27 cellular contexts compared by ENCODE assay signal in genomic region chr1:91005285-91005684, GRCh38.
"Had no signal": no experiment of that assay in that cellular context is flagged by ENCODE, and none has a peak within 500 bp of the region (broad histone marks: within the 10 kb centered on the region; RNA-seq: fewer than 3 reads in every experiment).

No MANE protein-coding gene starts in this region.

- ATAC-seq: activated naive CD8-positive, alpha-beta T cell treated with anti-CD3 and anti-CD28 coated beads, Interleukin-2, amount 50 U/mL, for 24 hours; left ventricle myocardium superior; naive thymus-derived CD8-positive, alpha-beta T cell; right cardiac atrium; WTC11 had no signal

- H3K27me3 ChIP-seq: esophagus squamous epithelium, spleen, suprapubic skin, tibial artery had no signal

- H3K4me3 ChIP-seq: esophagus squamous epithelium, spleen, suprapubic skin, tibial artery had no signal

- H3K4me3 Mint-ChIP-seq: activated CD4-positive, alpha-beta memory T cell treated with anti-CD3 and anti-CD28 coated beads, Interleukin-2, amount 10 ng/mL, durations not matched to agents 7 days and 5 days; activated CD4-positive, alpha-beta T cell treated with anti-CD3 and anti-CD28 coated beads, Interleukin-2, amount 10 ng/mL, durations not matched to agents 7 days and 5 days; activated naive CD8-positive, alpha-beta T cell treated with anti-CD3 and anti-CD28 coated beads, Interleukin-2, amount 50 U/mL, for 24 hours; activated T-cell treated with anti-CD3 and anti-CD28 coated beads, Interleukin-2, amount 50 U/mL, for 24 hours; WTC11 had no signal

- H3K27ac Mint-ChIP-seq: activated CD4-positive, alpha-beta memory T cell treated with anti-CD3 and anti-CD28 coated beads, Interleukin-2, amount 10 ng/mL, durations not matched to agents 7 days and 5 days; activated CD4-positive, alpha-beta T cell treated with anti-CD3 and anti-CD28 coated beads, Interleukin-2, amount 10 ng/mL, durations not matched to agents 7 days and 5 days; activated naive CD8-positive, alpha-beta T cell treated with anti-CD3 and anti-CD28 coated beads, Interleukin-2, amount 50 U/mL, for 24 hours; activated T-cell treated with anti-CD3 and anti-CD28 coated beads, Interleukin-2, amount 50 U/mL, for 24 hours had no signal

- H3K27ac ChIP-seq: epithelial cell of prostate, esophagus squamous epithelium, spleen, suprapubic skin, tibial artery had no signal

- DNase-seq: activated CD4-positive, alpha-beta memory T cell treated with anti-CD3 and anti-CD28 coated beads, Interleukin-2, amount 10 ng/mL, durations not matched to agents 7 days and 5 days; activated CD4-positive, alpha-beta T cell treated with anti-CD3 and anti-CD28 coated beads for 1 hour; activated CD4-positive, alpha-beta T cell treated with anti-CD3 and anti-CD28 coated beads, Interleukin-2, amount 10 ng/mL, durations not matched to agents 7 days and 5 days; activated CD8-positive, alpha-beta memory T cell treated with anti-CD3 and anti-CD28 coated beads, Interleukin-2, amount 50 U/mL, for 48 hours; activated effector memory CD4-positive, alpha-beta T cell treated with Interleukin-2 at 50 U/mL for 16 hours; activated naive CD4-positive, alpha-beta T cell treated with Interleukin-2 at 50 U/mL for 16 hours; activated naive CD8-positive, alpha-beta T cell treated with anti-CD3 and anti-CD28 coated beads, Interleukin-2, amount 50 U/mL, for 24 hours; activated T-cell treated with anti-CD3 and anti-CD28 coated beads, Interleukin-2, amount 50 U/mL, for 24 hours; amygdala; caudate nucleus; dermis blood vessel endothelial cell; effector CD8-positive, alpha-beta T cell; esophagus squamous epithelium; foreskin melanocyte; islet precursor cell; left ventricle myocardium superior; naive thymus-derived CD8-positive, alpha-beta T cell; posterior cingulate gyrus; right cardiac atrium; spleen; stimulated activated naive CD4-positive, alpha-beta T cell; SW 1271; T-helper 2 cell; tibial artery had no signal

- H3K27me3 Mint-ChIP-seq: activated CD4-positive, alpha-beta memory T cell treated with anti-CD3 and anti-CD28 coated beads, Interleukin-2, amount 10 ng/mL, durations not matched to agents 7 days and 5 days; activated CD4-positive, alpha-beta T cell treated with anti-CD3 and anti-CD28 coated beads, Interleukin-2, amount 10 ng/mL, durations not matched to agents 7 days and 5 days; activated naive CD8-positive, alpha-beta T cell treated with anti-CD3 and anti-CD28 coated beads, Interleukin-2, amount 50 U/mL, for 24 hours; activated T-cell treated with anti-CD3 and anti-CD28 coated beads, Interleukin-2, amount 50 U/mL, for 24 hours; naive thymus-derived CD8-positive, alpha-beta T cell had no signal
